17 cellular contexts compared by ENCODE assay signal in genomic region chr13:21130116-21130515, GRCh38.
"Had no signal": no experiment of that assay in that cellular context is flagged by ENCODE, and none has a peak within 500 bp of the region (broad histone marks: within the 10 kb centered on the region; RNA-seq: fewer than 3 reads in every experiment).

No MANE protein-coding gene starts in this region.

- H3K36me3 Mint-ChIP-seq: activated naive CD4-positive, alpha-beta T cell treated with anti-CD3 and anti-CD28 coated beads, Interleukin-2, amount 10 ng/mL, durations not matched to agents 7 days and 5 days; naive thymus-derived CD8-positive, alpha-beta T cell had no signal

- H3K4me1 Mint-ChIP-seq: activated B cell treated with CpG ODN at 0.5 μM for 24 hours; activated naive CD4-positive, alpha-beta T cell treated with anti-CD3 and anti-CD28 coated beads, Interleukin-2, amount 10 ng/mL, durations not matched to agents 7 days and 5 days; activated naive CD8-positive, alpha-beta T cell treated with anti-CD3 and anti-CD28 coated beads, Interleukin-2, amount 50 U/mL, for 24 hours; central memory CD8-positive, alpha-beta T cell; naive thymus-derived CD8-positive, alpha-beta T cell had no signal

- H3K4me3 ChIP-seq: colonic mucosa, hepatocyte, tibial nerve had no signal

- H3K27me3 ChIP-seq: colonic mucosa, hepatocyte, tibial nerve had no signal

- H2AFZ ChIP-seq: hepatocyte had no signal

- ATAC-seq: activated naive CD8-positive, alpha-beta T cell treated with anti-CD3 and anti-CD28 coated beads, Interleukin-2, amount 50 U/mL, for 24 hours; activated T-cell treated with anti-CD3 and anti-CD28 coated beads, Interleukin-2, amount 50 U/mL, for 4 hours; left cardiac atrium; naive thymus-derived CD8-positive, alpha-beta T cell had no signal

- H3K9me3 Mint-ChIP-seq: activated B cell treated with CpG ODN at 0.5 μM for 24 hours; activated naive CD4-positive, alpha-beta T cell treated with anti-CD3 and anti-CD28 coated beads, Interleukin-2, amount 10 ng/mL, durations not matched to agents 7 days and 5 days; activated naive CD8-positive, alpha-beta T cell treated with anti-CD3 and anti-CD28 coated beads, Interleukin-2, amount 50 U/mL, for 24 hours; activated T-cell treated with anti-CD3 and anti-CD28 coated beads, Interleukin-2, amount 50 U/mL, for 4 hours; central memory CD8-positive, alpha-beta T cell; naive thymus-derived CD8-positive, alpha-beta T cell had no signal

- H3K27ac ChIP-seq: colonic mucosa, hepatocyte, tibial nerve had no signal

- H3K4me1 ChIP-seq: colonic mucosa, tibial nerve had no signal

- H3K9me3 ChIP-seq: colonic mucosa, tibial nerve had no signal

- DNase-seq: activated B cell treated with CpG ODN at 0.5 μM for 24 hours; activated CD4-positive, alpha-beta T cell treated with anti-CD3 and anti-CD28 coated beads for 48 hours; activated CD8-positive, alpha-beta memory T cell treated with anti-CD3 and anti-CD28 coated beads, Interleukin-2, amount 50 U/mL, for 4 hours; activated naive CD4-positive, alpha-beta T cell treated with anti-CD3 and anti-CD28 coated beads, Interleukin-2, amount 10 ng/mL, durations not matched to agents 7 days and 5 days; activated naive CD8-positive, alpha-beta T cell treated with anti-CD3 and anti-CD28 coated beads, Interleukin-2, amount 50 U/mL, for 24 hours; activated T-cell treated with anti-CD3 and anti-CD28 coated beads, Interleukin-2, amount 50 U/mL, for 4 hours; aorta; colonic mucosa; left cardiac atrium; mesenchymal stem cell; naive thymus-derived CD8-positive, alpha-beta T cell; retina; stimulated activated CD4-positive, alpha-beta T cell treated with anti-CD3 and anti-CD28 coated beads, Interleukin-2, amount 100 ng/mL, for 24 hours; stimulated activated naive CD4-positive, alpha-beta T cell treated with Interleukin-2 at 50 U/mL for 16 hours had no signal

- H3K4me3 Mint-ChIP-seq: activated B cell treated with CpG ODN at 0.5 μM for 24 hours; activated naive CD4-positive, alpha-beta T cell treated with anti-CD3 and anti-CD28 coated beads, Interleukin-2, amount 10 ng/mL, durations not matched to agents 7 days and 5 days; activated naive CD8-positive, alpha-beta T cell treated with anti-CD3 and anti-CD28 coated beads, Interleukin-2, amount 50 U/mL, for 24 hours; activated T-cell treated with anti-CD3 and anti-CD28 coated beads, Interleukin-2, amount 50 U/mL, for 4 hours; central memory CD8-positive, alpha-beta T cell; naive thymus-derived CD8-positive, alpha-beta T cell had no signal

- H3K4me2 ChIP-seq: hepatocyte had no signal

- H3K27ac Mint-ChIP-seq: activated B cell treated with CpG ODN at 0.5 μM for 24 hours; activated naive CD4-positive, alpha-beta T cell treated with anti-CD3 and anti-CD28 coated beads, Interleukin-2, amount 10 ng/mL, durations not matched to agents 7 days and 5 days; activated naive CD8-positive, alpha-beta T cell treated with anti-CD3 and anti-CD28 coated beads, Interleukin-2, amount 50 U/mL, for 24 hours; naive thymus-derived CD8-positive, alpha-beta T cell had no signal

- H3K36me3 ChIP-seq: colonic mucosa, tibial nerve had no signal

- H3K79me2 ChIP-seq: hepatocyte had no signal
